In genomic region chr11:22668005-22668796, GRCh38 we compare ENCODE assay signal across 15 cellular contexts. TPM values are rescaled to one million over a fixed set of nuclear protein-coding genes. Genes with fewer than 3 reads are reported as not detected.
DNase-seq lines count a peak whose midpoint lies in the region; ATAC-seq and TF ChIP-seq lines count a peak whose summit lies in the region.
"Had no signal": no experiment of that assay in that cellular context is flagged by ENCODE, and none has a peak within 500 bp of the region (broad histone marks: within the 10 kb centered on the region; RNA-seq: fewer than 3 reads in every experiment).

No MANE protein-coding gene starts in this region.

- TF ChIP-seq CTCF in suprapubic skin (IDR thresholded peaks at IDR 0.05): no peak

- no peak overlapping the region for H3K27ac ChIP-seq in suprapubic skin
- H3K27ac ChIP-seq: sigmoid colon, SK-N-MC had no signal

- no peak overlapping the region for H3K4me3 ChIP-seq in suprapubic skin
- H3K4me3 ChIP-seq: SK-N-MC had no signal

- H3K9me3 ChIP-seq in suprapubic skin: no peaks in the 10 kb centered on the region
- H3K9me3 ChIP-seq: sigmoid colon had no signal

- WGBS in suprapubic skin: 55% methylated on average over 3 of the region's 3 CpGs

- H3K4me1 ChIP-seq in suprapubic skin: peaks cover 14% of the 10 kb centered on the region

- no peak for TF ChIP-seq EP300 in suprapubic skin (IDR thresholded peaks at IDR 0.05)

- no peaks in the 10 kb centered on the region for H3K36me3 ChIP-seq in suprapubic skin
- H3K36me3 ChIP-seq: sigmoid colon had no signal

- DNase-seq in pons (ENCODE audit: low spot score): peak; percentile 20
- no peak for DNase-seq in NCI-H1417 treated with DMSO at 0.1 percent for 48 hours (lab: John Stamatoyannopoulos, UW)
- no peak for DNase-seq in mucosa of gallbladder (ENCODE audit: low spot score)
- DNase-seq in suprapubic skin (ENCODE audit: low spot score in 2 of 2): no peak
- DNase-seq: activated CD4-positive, alpha-beta T cell treated with anti-CD3 and anti-CD28 coated beads for 1 hour; CD4-positive, alpha-beta T cell; effector memory CD4-positive, alpha-beta T cell; foreskin melanocyte; islet precursor cell; NCI-H1436 treated with DMSO at 0.1 percent for 48 hours; sigmoid colon had no signal

- H3K27me3 ChIP-seq in suprapubic skin: peaks cover 30% of the 10 kb centered on the region

- TF ChIP-seq POLR2A in suprapubic skin (IDR thresholded peaks at IDR 0.05): no peak

- ATAC-seq in GM18907 (IDR thresholded peaks at IDR 0.05; ENCODE audit: unreplicated experiment) (peak; percentile 29), GM21515 (IDR thresholded peaks at IDR 0.05; ENCODE audit: unreplicated experiment) (peak; percentile 41), HG03460 (IDR thresholded peaks at IDR 0.05; ENCODE audit: unreplicated experiment) (peak; percentile 38)

RNA-seq across cellular contexts. Expression of gene GAS2, which starts 1.8 kb away (rescaled TPM):
- total RNA-seq in mucosa of gallbladder (3.3 TPM), suprapubic skin (1 to 10 TPM; 1.2 to 4.4 (median 3.1) TPM)

RNA-seq across cellular contexts. Expression of gene FANCF, which starts 42.6 kb away (rescaled TPM):
- 17.0 TPM for total RNA-seq in mucosa of gallbladder
- total RNA-seq in suprapubic skin: 10 to 100 TPM in 2 of 4 donors, 1 to 10 TPM in 2; 6.6 to 12.7 (median 9.2) TPM
